Comparison of ENCODE assay signal across 14 cellular contexts in genomic region chr13:43933378-43933777, GRCh38. TPM values are rescaled to one million over a fixed set of nuclear protein-coding genes. Genes with fewer than 3 reads are reported as not detected.
DNase-seq lines count a peak whose midpoint lies in the region; ATAC-seq and TF ChIP-seq lines count a peak whose summit lies in the region.
"Had no signal": no experiment of that assay in that cellular context is flagged by ENCODE, and none has a peak within 500 bp of the region (broad histone marks: within the 10 kb centered on the region; RNA-seq: fewer than 3 reads in every experiment).

No MANE protein-coding gene starts in this region.

- no peaks in the 10 kb centered on the region for H3K9me3 ChIP-seq in SK-N-SH
- H3K9me3 ChIP-seq: breast epithelium, esophagus squamous epithelium, HAP-1, neutrophil had no signal

- no peak for TF ChIP-seq RAD21 in SK-N-SH (IDR thresholded peaks at IDR 0.05; ENCODE audit: low read length)

- intact Hi-C loops in Calu3 (cut with micrococcal nuclease; ENCODE audit: unreplicated experiment), result no loop called here

- peaks cover 8% of the 10 kb centered on the region for H3K27me3 Mint-ChIP-seq in Calu3 (ENCODE audit: unreplicated experiment)

- no peak overlapping the region for H3K4me3 Mint-ChIP-seq in stimulated activated effector memory CD8-positive, alpha-beta T cell treated with anti-CD3 and anti-CD28 coated beads, Interleukin-12 subunit alpha, Interleukin-12 subunit beta, amount 100 ng/mL, for 72 hours
- no peak overlapping the region for H3K4me3 Mint-ChIP-seq in Calu3 (ENCODE audit: low read depth, unreplicated experiment)

- H3K9ac ChIP-seq in SK-N-SH, result no peak overlapping the region

- ATAC-seq in GM19025 (IDR thresholded peaks at IDR 0.05; ENCODE audit: low read depth, unreplicated experiment) (peak; percentile 99), GM21737 (IDR thresholded peaks at IDR 0.05; ENCODE audit: unreplicated experiment) (peak; percentile 98), HG03175 (IDR thresholded peaks at IDR 0.05; ENCODE audit: unreplicated experiment) (peak; percentile 100)
- peak; percentile 55 for ATAC-seq in stimulated activated effector memory CD8-positive, alpha-beta T cell treated with anti-CD3 and anti-CD28 coated beads, Interleukin-12 subunit alpha, Interleukin-12 subunit beta, amount 100 ng/mL, for 72 hours

- H3K4me1 ChIP-seq in SK-N-SH (ENCODE audit: control insufficient read depth in 1 of 2, insufficient read depth in 2 of 2, low read depth in 1 of 2, low read length in 1 of 2), result peaks cover 0 to 2% of the 10 kb centered on the region in 2 experiments; a peak in 1 of 4 replicates
- H3K4me1 ChIP-seq: breast epithelium had no signal

- no peaks in the 10 kb centered on the region for H3K4me1 Mint-ChIP-seq in stimulated activated effector memory CD8-positive, alpha-beta T cell treated with anti-CD3 and anti-CD28 coated beads, Interleukin-12 subunit alpha, Interleukin-12 subunit beta, amount 100 ng/mL, for 72 hours
- H3K4me1 Mint-ChIP-seq in Calu3 (ENCODE audit: low read depth, unreplicated experiment), result no peaks in the 10 kb centered on the region

- H3K27me3 ChIP-seq in SK-N-SH (ENCODE audit: insufficient read depth), result no peaks in the 10 kb centered on the region
- H3K27me3 ChIP-seq: breast epithelium, esophagus squamous epithelium, MG63, neutrophil had no signal

- H4K20me1 ChIP-seq in SK-N-SH (ENCODE audit: insufficient read depth), result no peaks in the 10 kb centered on the region

- H3K9me3 Mint-ChIP-seq in stimulated activated effector memory CD8-positive, alpha-beta T cell treated with anti-CD3 and anti-CD28 coated beads, Interleukin-12 subunit alpha, Interleukin-12 subunit beta, amount 100 ng/mL, for 72 hours, result no peaks in the 10 kb centered on the region
- H3K9me3 Mint-ChIP-seq in Calu3 (ENCODE audit: low read depth, unreplicated experiment), result peaks cover 5% of the 10 kb centered on the region

- no peak for TF ChIP-seq EP300 in SK-N-SH (IDR thresholded peaks at IDR 0.05; ENCODE audit: borderline replicate concordance in 1 of 2, low read depth in 1 of 2, low read length in 1 of 2)

- CTCF ChIA-PET in SK-N-SH (lab: Yijun Ruan, JAX) (no interaction called here), Calu3 (lab: Charles Lee) (no interaction called here)

- no peak overlapping the region for H3K4me3 ChIP-seq in SK-N-SH (ENCODE audit: low read depth in 2 of 2, low read length in 1 of 2)
- H3K4me3 ChIP-seq: breast epithelium, esophagus squamous epithelium, HAP-1, MG63 had no signal

- no peak overlapping the region for H3K4me2 ChIP-seq in SK-N-SH

- no peaks in the 10 kb centered on the region for H3F3A ChIP-seq in SK-N-SH (replicated peaks; ENCODE audit: insufficient read depth)

- H2AFZ ChIP-seq in SK-N-SH (ENCODE audit: low read depth), result no peak overlapping the region

- no peaks in the 10 kb centered on the region for H3K36me3 ChIP-seq in SK-N-SH (replicated peaks in 1 of 2; ENCODE audit: control insufficient read depth in 1 of 2, insufficient read depth in 2 of 2, low read length in 1 of 2)
- H3K36me3 ChIP-seq: breast epithelium, esophagus squamous epithelium, HAP-1, MG63, neutrophil had no signal

- no peak overlapping the region for H3K27ac Mint-ChIP-seq in stimulated activated effector memory CD8-positive, alpha-beta T cell treated with anti-CD3 and anti-CD28 coated beads, Interleukin-12 subunit alpha, Interleukin-12 subunit beta, amount 100 ng/mL, for 72 hours
- H3K27ac Mint-ChIP-seq in Calu3 (ENCODE audit: unreplicated experiment), result no peak overlapping the region

- H3K79me2 ChIP-seq in SK-N-SH (ENCODE audit: insufficient read depth), result no peaks in the 10 kb centered on the region

- H3K36me3 Mint-ChIP-seq in stimulated activated effector memory CD8-positive, alpha-beta T cell treated with anti-CD3 and anti-CD28 coated beads, Interleukin-12 subunit alpha, Interleukin-12 subunit beta, amount 100 ng/mL, for 72 hours, result no peaks in the 10 kb centered on the region
- no peaks in the 10 kb centered on the region for H3K36me3 Mint-ChIP-seq in Calu3 (ENCODE audit: insufficient read depth, unreplicated experiment)

- TF ChIP-seq CTCF in SK-N-SH (IDR thresholded peaks at IDR 0.05) (no peak), Calu3 (IDR thresholded peaks at IDR 0.05; ENCODE audit: unreplicated experiment) (no peak)

- 19% methylated on average over 2 of the region's 2 CpGs for WGBS in SK-N-SH (ENCODE audit: low lambda C conversion rate)

- no TSS peak for BruUV-seq in Calu3 (replicated peaks; lab: Mats Ljungman, UMichigan)

- no peaks in the 10 kb centered on the region for H3K9me2 ChIP-seq in SK-N-SH

- no peak for DNase-seq in stimulated activated effector memory CD8-positive, alpha-beta T cell treated with anti-CD3 and anti-CD28 coated beads, Interleukin-12 subunit alpha, Interleukin-12 subunit beta, amount 100 ng/mL, for 72 hours (ENCODE audit: low spot score in 2 of 2)
- no peak for DNase-seq in SK-N-SH
- DNase-seq in Calu3, result no peak
- DNase-seq in HuH-7 (ENCODE audit: low spot score), result no peak
- DNase-seq: DMS79 treated with DMSO at 0.1 percent for 48 hours, esophagus squamous epithelium, MG63, substantia nigra had no signal

- POLR2A ChIA-PET in SK-N-SH (lab: Yijun Ruan, JAX), result no interaction called here

- no peak overlapping the region for H3K27ac ChIP-seq in SK-N-SH (ENCODE audit: low read depth in 2 of 2, low read length in 1 of 2)
- H3K27ac ChIP-seq: breast epithelium, esophagus squamous epithelium, neutrophil had no signal

TF ChIP-seq in SK-N-SH, 30 proteins besides CTCF, POLR2A, EP300 and RAD21 (continues in another document):
- TF ChIP-seq TEAD4 (IDR thresholded peaks at IDR 0.05; ENCODE audit: borderline replicate concordance, insufficient read depth) (no peak), REST (IDR thresholded peaks at IDR 0.05; ENCODE audit: low read depth, low read length) (no peak), ZBTB33 (IDR thresholded peaks at IDR 0.05; ENCODE audit: borderline replicate concordance, low read depth) (no peak), FOXM1 (IDR thresholded peaks at IDR 0.05; ENCODE audit: low read depth) (no peak), FOSL2 (IDR thresholded peaks at IDR 0.05; ENCODE audit: borderline replicate concordance, low read depth) (no peak), IRF3 (IDR thresholded peaks at IDR 0.05; ENCODE audit: low read depth, low read length) (no peak), SMC3 (IDR thresholded peaks at IDR 0.05; ENCODE audit: low read depth, low read length) (no peak), RFX5 (IDR thresholded peaks at IDR 0.05; ENCODE audit: low read length) (no peak)

RNA-seq across cellular contexts. Expression of gene LACC1, which starts 53.7 kb away (rescaled TPM):
- polyA plus RNA-seq in SK-N-SH (2012; rRNA removed), result 4.2 and 8.7 TPM in 2 replicates
- polyA plus RNA-seq in SK-N-SH (2012; cell fraction: cytosol; rRNA removed), result 7.3 and 8.9 TPM in 2 replicates
- polyA plus RNA-seq in SK-N-SH (2012; cell fraction: nucleus; rRNA removed), result 3.5 and 10.1 TPM in 2 replicates
- total RNA-seq in Calu3 (2022), result 3.4 and 4.0 TPM in 2 replicates

RNA-seq across cellular contexts. Expression of gene CCDC122, which starts 53.8 kb away (rescaled TPM):
- 1.0 and 1.4 TPM in 2 replicates for polyA plus RNA-seq in SK-N-SH (2012; rRNA removed)
- 1.6 and 2.7 TPM in 2 replicates for polyA plus RNA-seq in SK-N-SH (2012; cell fraction: cytosol; rRNA removed)
- polyA plus RNA-seq in SK-N-SH (2012; cell fraction: nucleus; rRNA removed), result 2.4 and 8.7 TPM in 2 replicates
- total RNA-seq in Calu3 (2022), result 6.1 and 6.2 TPM in 2 replicates
